16 cellular contexts compared by ENCODE assay signal in genomic region chr1:91798241-91798648, GRCh38.
A peak's percentile ranks its signal among the peaks of the same experiment; 100 is the strongest.
DNase-seq lines count a peak whose midpoint lies in the region; ATAC-seq and TF ChIP-seq lines count a peak whose summit lies in the region.
"Had no signal": no experiment of that assay in that cellular context is flagged by ENCODE, and none has a peak within 500 bp of the region (broad histone marks: within the 10 kb centered on the region; RNA-seq: fewer than 3 reads in every experiment).

No MANE protein-coding gene starts in this region.

- no peak overlapping the region for H3K4me3 ChIP-seq in CD4-positive, alpha-beta memory T cell (ENCODE audit: low read length in 2 of 2)
- H3K4me3 ChIP-seq in adipocyte (ENCODE audit: low read length) (peak overlapping the region; percentile 3), gastroesophageal sphincter (no peak overlapping the region)
- H3K4me3 ChIP-seq: K562 had no signal

- CTCF ChIA-PET in CD4-positive, alpha-beta memory T cell (lab: Charles Lee; ENCODE audit: partially characterized antibody) = interaction anchor here (1.4 to 1.8 kb wide), 3 partner anchors 11 to 285 kb away, joined by 3 to 5 read pairs (median 3); partner anchors contain the start of gene TGFBR3

- H3K27ac Mint-ChIP-seq in CD4-positive, alpha-beta memory T cell = peak overlapping the region in 4 of 7 donors; percentile 4 to 87 (median 14)
- peak overlapping the region; percentile 31 for H3K27ac Mint-ChIP-seq in osteocyte (ENCODE audit: unreplicated experiment)
- H3K27ac Mint-ChIP-seq: stimulated activated naive B cell treated with anti-CD40 and anti-IgM and Interleukin-4, amounts not matched to agents 10 μg/mL and 1 μg/mL and 100 μg/mL, for 72 hours had no signal

- no peaks in the 10 kb centered on the region for H3K27me3 ChIP-seq in CD4-positive, alpha-beta memory T cell (ENCODE audit: insufficient read depth, low read length)
- H3K27me3 ChIP-seq in adipocyte (replicated peaks; ENCODE audit: control insufficient read depth, insufficient read depth, low read length) = no peaks in the 10 kb centered on the region
- H3K27me3 ChIP-seq in gastroesophageal sphincter = no peaks in the 10 kb centered on the region
- H3K27me3 ChIP-seq: neutrophil had no signal

- TF ChIP-seq CTCF in gastroesophageal sphincter (IDR thresholded peaks at IDR 0.05) (no peak), osteocyte (IDR thresholded peaks at IDR 0.05) (no peak)

- no peaks in the 10 kb centered on the region for H3K27me3 Mint-ChIP-seq in CD4-positive, alpha-beta memory T cell
- H3K27me3 Mint-ChIP-seq in osteocyte (ENCODE audit: unreplicated experiment) = no peaks in the 10 kb centered on the region
- H3K27me3 Mint-ChIP-seq: stimulated activated naive B cell treated with anti-CD40 and anti-IgM and Interleukin-4, amounts not matched to agents 10 μg/mL and 1 μg/mL and 100 μg/mL, for 72 hours had no signal

- DNase-seq in CD4-positive, alpha-beta memory T cell = no peak
- DNase-seq in adipocyte (ENCODE audit: low read depth) (no peak), osteocyte (ENCODE audit: extremely low spot score, unreplicated experiment) (no peak), GM19240 (ENCODE audit: insufficient read length, low spot score) (no peak)
- no peak for DNase-seq in stimulated activated CD8-positive, alpha-beta memory T cell treated with anti-CD3 and anti-CD28 coated beads, Interleukin-4, amount 100 ng/mL, for 48 hours
- DNase-seq: activated CD4-positive, CD25-positive, alpha-beta regulatory T cell; activated gamma-delta T cell; mesendoderm; NCI-H1105 treated with DMSO at 0.1 percent for 48 hours; NCI-H2171 treated with DMSO at 0.1 percent for 48 hours; stimulated activated naive B cell treated with anti-CD40 and anti-IgM and Interleukin-4, amounts not matched to agents 10 μg/mL and 1 μg/mL and 100 μg/mL, for 72 hours had no signal

- H3K9me3 ChIP-seq in CD4-positive, alpha-beta memory T cell (ENCODE audit: control insufficient read depth in 1 of 2, low read length in 2 of 2) = no peaks in the 10 kb centered on the region
- H3K9me3 ChIP-seq in adipocyte (ENCODE audit: control insufficient read depth, low read length) = no peaks in the 10 kb centered on the region
- no peaks in the 10 kb centered on the region for H3K9me3 ChIP-seq in gastroesophageal sphincter
- H3K9me3 ChIP-seq: neutrophil had no signal

- ATAC-seq in gastroesophageal sphincter (peak; percentile 51), GM21576 (IDR thresholded peaks at IDR 0.05; ENCODE audit: unreplicated experiment) (no peak), GM21717 (IDR thresholded peaks at IDR 0.05; ENCODE audit: unreplicated experiment) (no peak)
- ATAC-seq: K562; stimulated activated naive B cell treated with anti-CD40 and anti-IgM and Interleukin-4, amounts not matched to agents 10 μg/mL and 1 μg/mL and 100 μg/mL, for 72 hours had no signal

- intact Hi-C loops in CD4-positive, alpha-beta memory T cell (cut with micrococcal nuclease) = no loop called here

- H3K9ac ChIP-seq in adipocyte (ENCODE audit: low read length) = peak overlapping the region; percentile 43

- peaks cover 35 to 41% of the 10 kb centered on the region in 2 donors for H3K36me3 Mint-ChIP-seq in CD4-positive, alpha-beta memory T cell
- peaks cover 9% of the 10 kb centered on the region for H3K36me3 Mint-ChIP-seq in osteocyte (ENCODE audit: unreplicated experiment)
- H3K36me3 Mint-ChIP-seq: stimulated activated naive B cell treated with anti-CD40 and anti-IgM and Interleukin-4, amounts not matched to agents 10 μg/mL and 1 μg/mL and 100 μg/mL, for 72 hours had no signal

- H3K9me3 Mint-ChIP-seq in CD4-positive, alpha-beta memory T cell = no peaks in the 10 kb centered on the region
- peaks cover 3% of the 10 kb centered on the region for H3K9me3 Mint-ChIP-seq in osteocyte (ENCODE audit: unreplicated experiment)

- WGBS in gastroesophageal sphincter (ENCODE audit: low coverage in 1 of 2), 2 donors = 80 to 82% methylated on average over 3 to 4 of the region's 5 CpGs

- no peak overlapping the region for H3K27ac ChIP-seq in CD4-positive, alpha-beta memory T cell (ENCODE audit: low read depth, low read length)
- H3K27ac ChIP-seq in gastroesophageal sphincter = peak overlapping the region in 3 of 4 donors; percentile 74 to 84 (median 74)
- H3K27ac ChIP-seq: neutrophil had no signal

- TF ChIP-seq POLR2A in gastroesophageal sphincter (IDR thresholded peaks at IDR 0.05) = no peak

- no peak overlapping the region for H3K4me3 Mint-ChIP-seq in CD4-positive, alpha-beta memory T cell
- no peak overlapping the region for H3K4me3 Mint-ChIP-seq in osteocyte (ENCODE audit: unreplicated experiment)
- H3K4me3 Mint-ChIP-seq: stimulated activated naive B cell treated with anti-CD40 and anti-IgM and Interleukin-4, amounts not matched to agents 10 μg/mL and 1 μg/mL and 100 μg/mL, for 72 hours had no signal

- H3K36me3 ChIP-seq in CD4-positive, alpha-beta memory T cell (ENCODE audit: insufficient read depth, low read length) = peaks cover 9% of the 10 kb centered on the region
- H3K36me3 ChIP-seq in adipocyte (ENCODE audit: control insufficient read depth, insufficient read depth, low read length, severe bottlenecking) (peaks cover 18% of the 10 kb centered on the region), gastroesophageal sphincter (peaks cover 0 to 14% of the 10 kb centered on the region in 2 donors)
- H3K36me3 ChIP-seq: neutrophil had no signal

- peaks cover 20 to 54% (median 28%) of the 10 kb centered on the region in 4 donors for H3K4me1 Mint-ChIP-seq in CD4-positive, alpha-beta memory T cell
- peaks cover 57% of the 10 kb centered on the region for H3K4me1 Mint-ChIP-seq in osteocyte (ENCODE audit: unreplicated experiment)

- H3K4me1 ChIP-seq in CD4-positive, alpha-beta memory T cell (ENCODE audit: insufficient read depth, low read length) = peaks cover 19% of the 10 kb centered on the region
- H3K4me1 ChIP-seq in adipocyte (ENCODE audit: control insufficient read depth, insufficient read depth, low read length) (peaks cover 76% of the 10 kb centered on the region), gastroesophageal sphincter (peaks cover 16 to 89% (median 46%) of the 10 kb centered on the region in 3 donors)

- TF ChIP-seq EP300 in gastroesophageal sphincter (IDR thresholded peaks at IDR 0.05) = no peak

- POLR2A ChIA-PET in CD4-positive, alpha-beta memory T cell (lab: Charles Lee; ENCODE audit: partially characterized antibody) = interaction anchor here (1.0 kb wide), 1 partner anchor 88 kb away, joined by 3 read pairs; the partner anchor contains the start of gene TGFBR3
